In genomic region chr6:22956029-22956715, GRCh38 we compare ENCODE assay signal across 15 cellular contexts.
A peak's percentile ranks its signal among the peaks of the same experiment; 100 is the strongest.
DNase-seq lines count a peak whose midpoint lies in the region; ATAC-seq, FAIRE-seq and TF ChIP-seq lines count a peak whose summit lies in the region.
"Had no signal": no experiment of that assay in that cellular context is flagged by ENCODE, and none has a peak within 500 bp of the region (broad histone marks: within the 10 kb centered on the region; RNA-seq: fewer than 3 reads in every experiment).

No MANE protein-coding gene starts in this region.

- H3K27ac Mint-ChIP-seq in activated naive CD4-positive, alpha-beta T cell treated with anti-CD3 and anti-CD28 coated beads for 36 hours: no peak overlapping the region
- H3K27ac Mint-ChIP-seq: activated naive CD4-positive, alpha-beta T cell treated with anti-CD3 and anti-CD28 coated beads, Interleukin-2, amount 10 ng/mL, durations not matched to agents 7 days and 5 days had no signal

- H3K36me3 ChIP-seq in kidney epithelial cell (ENCODE audit: control insufficient read depth, insufficient read depth, low read length) (no peaks in the 10 kb centered on the region), aorta (ENCODE audit: control insufficient read depth in 1 of 2, insufficient read depth in 2 of 2, low read length in 1 of 2) (no peaks in the 10 kb centered on the region), HepG2 (replicated peaks in 1 of 2; ENCODE audit: control insufficient read depth in 1 of 2, insufficient read depth in 2 of 2, low read length in 2 of 2) (no peaks in the 10 kb centered on the region)
- H3K36me3 ChIP-seq: gastrocnemius medialis, thoracic aorta had no signal

- no peak for DNase-seq in left ventricle myocardium superior
- DNase-seq in cardiac septum (ENCODE audit: low spot score): no peak
- peak; percentile 85 for DNase-seq in NCI-H2171 treated with DMSO at 0.1 percent for 48 hours (lab: John Stamatoyannopoulos, UW)
- DNase-seq in kidney epithelial cell (ENCODE audit: low read depth): peak; percentile 16
- DNase-seq in aorta: no peak
- DNase-seq in activated naive CD4-positive, alpha-beta T cell treated with anti-CD3 and anti-CD28 coated beads for 36 hours: no peak
- DNase-seq in HCEC 1CT: no peak
- no peak for DNase-seq in HepG2 (ENCODE audit: low spot score)
- DNase-seq: activated naive CD4-positive, alpha-beta T cell treated with anti-CD3 and anti-CD28 coated beads, Interleukin-2, amount 10 ng/mL, durations not matched to agents 7 days and 5 days; gastrocnemius medialis; NCI-H1048; psoas muscle had no signal

- intact Hi-C loops in left ventricle myocardium superior (cut with micrococcal nuclease) (no loop called here), cardiac septum (cut with DNase I) (no loop called here), aorta (cut with DNase I) (no loop called here), HepG2 (cut with micrococcal nuclease; ENCODE audit: unreplicated experiment) (no loop called here)
- intact Hi-C loops in activated naive CD4-positive, alpha-beta T cell treated with anti-CD3 and anti-CD28 coated beads for 36 hours (cut with micrococcal nuclease): no loop called here

- H3K4me1 Mint-ChIP-seq in activated naive CD4-positive, alpha-beta T cell treated with anti-CD3 and anti-CD28 coated beads for 36 hours (ENCODE audit: low read depth): peaks cover 8% of the 10 kb centered on the region

- H3K9me3 Mint-ChIP-seq in activated naive CD4-positive, alpha-beta T cell treated with anti-CD3 and anti-CD28 coated beads for 36 hours: no peaks in the 10 kb centered on the region
- H3K9me3 Mint-ChIP-seq: activated naive CD4-positive, alpha-beta T cell treated with anti-CD3 and anti-CD28 coated beads, Interleukin-2, amount 10 ng/mL, durations not matched to agents 7 days and 5 days had no signal

- H3K79me2 ChIP-seq in HepG2 (ENCODE audit: insufficient read depth, low read length): no peaks in the 10 kb centered on the region

- TF ChIP-seq RAD21 in HepG2 (CRISPR knock-in tag; IDR thresholded peaks at IDR 0.05): no peak

- POLR2A ChIA-PET in HepG2 (lab: Yijun Ruan, JAX): no interaction called here

- peak; percentile 84 for ATAC-seq in left ventricle myocardium superior
- ATAC-seq in aorta (ENCODE audit: low FRiP score): no peak
- ATAC-seq in HepG2: no peak
- ATAC-seq: gastrocnemius medialis, psoas muscle had no signal

- CTCF ChIA-PET in activated naive CD4-positive, alpha-beta T cell treated with anti-CD3 and anti-CD28 coated beads for 36 hours (lab: Charles Lee): no interaction called here
- CTCF ChIA-PET in HepG2 (lab: Yijun Ruan, JAX; ENCODE audit: low intra/inter-chr PET ratio, low total read pairs): no interaction called here

- TF ChIP-seq EP300 in HepG2 (IDR thresholded peaks at IDR 0.05; ENCODE audit: low read depth in 2 of 2, low read length in 2 of 2) (no peak), HepG2 (CRISPR knock-in tag; IDR thresholded peaks at IDR 0.05; ENCODE audit: borderline replicate concordance) (no peak)

- in situ Hi-C loops in HepG2 (cut with HindIII; ENCODE audit: extremely low pct_ligation_motif_present, low pct_unique_long_range_greater_than_20kb): no loop called here

- H3K27ac ChIP-seq in aorta (ENCODE audit: low read depth in 1 of 2, low read length in 2 of 2): no peak overlapping the region
- no peak overlapping the region for H3K27ac ChIP-seq in HepG2 (ENCODE audit: extremely low read length, insufficient read depth, low read length)
- H3K27ac ChIP-seq: psoas muscle, thoracic aorta had no signal

- TF ChIP-seq POLR2A in HepG2 (IDR thresholded peaks at IDR 0.05; ENCODE audit: insufficient read depth in 1 of 2, low read depth in 2 of 2, low read length in 2 of 2): no peak

- H3K4me3 Mint-ChIP-seq in activated naive CD4-positive, alpha-beta T cell treated with anti-CD3 and anti-CD28 coated beads for 36 hours: no peak overlapping the region
- H3K4me3 Mint-ChIP-seq: activated naive CD4-positive, alpha-beta T cell treated with anti-CD3 and anti-CD28 coated beads, Interleukin-2, amount 10 ng/mL, durations not matched to agents 7 days and 5 days had no signal

- no peak for TF ChIP-seq CTCF in kidney epithelial cell (IDR thresholded peaks at IDR 0.05; ENCODE audit: insufficient read depth, low read length, poor library complexity, severe bottlenecking)
- no peak for TF ChIP-seq CTCF in HepG2 (CRISPR knock-in tag; IDR thresholded peaks at IDR 0.05)

- peaks cover 2% of the 10 kb centered on the region in 2 donors for H3K4me1 ChIP-seq in aorta (ENCODE audit: control insufficient read depth in 1 of 2, insufficient read depth in 2 of 2, low read length in 2 of 2)
- no peaks in the 10 kb centered on the region for H3K4me1 ChIP-seq in HepG2 (ENCODE audit: insufficient read depth, low read length)
- H3K4me1 ChIP-seq: psoas muscle had no signal

- 29 to 30% methylated on average over 6 of the region's 6 CpGs for WGBS in aorta, 2 donors
- WGBS in HepG2 (ENCODE audit: low lambda C conversion rate): 10% methylated on average over 6 of the region's 6 CpGs

- BruUV-seq in HepG2 (replicated peaks; lab: Mats Ljungman, UMichigan): no TSS peak

- no peaks in the 10 kb centered on the region for H4K20me1 ChIP-seq in HepG2 (ENCODE audit: insufficient read depth, low read length)

- no peak for FAIRE-seq in HepG2 (lab: Jason Lieb, UNC)
- FAIRE-seq: bronchial epithelial cell, GM12891 had no signal

- H3K36me3 Mint-ChIP-seq in activated naive CD4-positive, alpha-beta T cell treated with anti-CD3 and anti-CD28 coated beads for 36 hours (ENCODE audit: low read depth): no peaks in the 10 kb centered on the region
- H3K36me3 Mint-ChIP-seq: activated naive CD4-positive, alpha-beta T cell treated with anti-CD3 and anti-CD28 coated beads, Interleukin-2, amount 10 ng/mL, durations not matched to agents 7 days and 5 days had no signal

- H3K9ac ChIP-seq in HepG2 (ENCODE audit: insufficient read depth, low read depth, low read length): no peak overlapping the region

- H3K27me3 ChIP-seq in kidney epithelial cell (ENCODE audit: control insufficient read depth, insufficient read depth, low read length): no peaks in the 10 kb centered on the region
- H3K27me3 ChIP-seq in aorta (ENCODE audit: control insufficient read depth in 1 of 2, insufficient read depth in 2 of 2, low read length in 1 of 2): no peaks in the 10 kb centered on the region
- H3K27me3 ChIP-seq in HepG2 (ENCODE audit: control insufficient read depth in 1 of 2, insufficient read depth in 2 of 2, low read length in 2 of 2): no peaks in the 10 kb centered on the region
- H3K27me3 ChIP-seq: gastrocnemius medialis had no signal

- H3K9me3 ChIP-seq in aorta (ENCODE audit: control insufficient read depth, low read length) (no peaks in the 10 kb centered on the region), HepG2 (ENCODE audit: low read length) (peaks cover 82% of the 10 kb centered on the region)
- H3K9me3 ChIP-seq: gastrocnemius medialis, psoas muscle, thoracic aorta had no signal

- H3K27me3 Mint-ChIP-seq in activated naive CD4-positive, alpha-beta T cell treated with anti-CD3 and anti-CD28 coated beads for 36 hours (ENCODE audit: low read depth): peaks cover 2% of the 10 kb centered on the region
- H3K27me3 Mint-ChIP-seq: activated naive CD4-positive, alpha-beta T cell treated with anti-CD3 and anti-CD28 coated beads, Interleukin-2, amount 10 ng/mL, durations not matched to agents 7 days and 5 days had no signal

- H3K4me2 ChIP-seq in HepG2 (ENCODE audit: low read depth, low read length): no peak overlapping the region

- no peak overlapping the region for H2AFZ ChIP-seq in HepG2 (ENCODE audit: low read length)

- H3K4me3 ChIP-seq in kidney epithelial cell (ENCODE audit: low read depth, low read length) (no peak overlapping the region), aorta (ENCODE audit: low read length in 2 of 2) (no peak overlapping the region), HepG2 (replicated peaks in 1 of 3; ENCODE audit: insufficient read depth in 1 of 3, low read depth in 2 of 3, low read length in 3 of 3) (no peak overlapping the region)
- H3K4me3 ChIP-seq: psoas muscle, thoracic aorta had no signal

TF ChIP-seq in HepG2, 621 proteins besides CTCF, POLR2A, EP300 and RAD21:
- TF ChIP-seq ZBTB43 (CRISPR knock-in tag; conservative IDR thresholded peaks at IDR 0.05) (no peak), MAFF (IDR thresholded peaks at IDR 0.05; ENCODE audit: low read depth, low read length) (no peak), GABPA (IDR thresholded peaks at IDR 0.05; ENCODE audit: low read depth, low read length) (no peak), GABPA (CRISPR knock-in tag; IDR thresholded peaks at IDR 0.05; ENCODE audit: low read depth) (no peak), STAG1 (CRISPR knock-in tag; IDR thresholded peaks at IDR 0.05) (no peak), ZNF484 (CRISPR knock-in tag; IDR thresholded peaks at IDR 0.05; ENCODE audit: borderline replicate concordance, low read depth) (no peak)

Comparison
In these comparisons a context has a peak if more than half of its experiments do, and no peak if none do; other contexts are left out.
1. DNase-seq: peak in NCI-H2171 treated with DMSO at 0.1 percent for 48 hours (single experiment) and kidney epithelial cell (single experiment); none in left ventricle myocardium superior (single experiment), cardiac septum (single experiment), aorta (0 of 2), activated naive CD4-positive, alpha-beta T cell treated with anti-CD3 and anti-CD28 coated beads for 36 hours (single experiment), HCEC 1CT (single experiment) and HepG2 (single experiment).